ENCODE assay signal across 18 cellular contexts in genomic region chr19:43767316-43767715, GRCh38. TPM values are rescaled to one million over a fixed set of nuclear protein-coding genes. Genes with fewer than 3 reads are reported as not detected.
DNase-seq lines count a peak whose midpoint lies in the region; ATAC-seq and TF ChIP-seq lines count a peak whose summit lies in the region.
"Had no signal": no experiment of that assay in that cellular context is flagged by ENCODE, and none has a peak within 500 bp of the region (broad histone marks: within the 10 kb centered on the region; RNA-seq: fewer than 3 reads in every experiment).

No MANE protein-coding gene starts in this region.

- no peaks in the 10 kb centered on the region for H3K9me3 Mint-ChIP-seq in activated T-cell treated with anti-CD3 and anti-CD28 coated beads, Interleukin-2, amount 50 U/mL, for 24 hours
- H3K9me3 Mint-ChIP-seq in activated naive CD8-positive, alpha-beta T cell treated with anti-CD3 and anti-CD28 coated beads, Interleukin-2, amount 10 ng/mL, durations not matched to agents 7 days and 5 days = no peaks in the 10 kb centered on the region
- no peaks in the 10 kb centered on the region for H3K9me3 Mint-ChIP-seq in stimulated activated memory B cell treated with anti-CD40 and anti-IgM and Interleukin-4, amounts not matched to agents 10 μg/mL and 1 μg/mL and 100 μg/mL, for 72 hours

- no peaks in the 10 kb centered on the region for H3K79me2 ChIP-seq in OCI-LY7 (ENCODE audit: insufficient read depth, low read depth, low read length)

- H3K9me3 ChIP-seq in OCI-LY7 (ENCODE audit: low read length) = no peaks in the 10 kb centered on the region
- H3K9me3 ChIP-seq: left ventricle myocardium inferior, testis had no signal

- H3K9me2 ChIP-seq in OCI-LY7 (ENCODE audit: insufficient read depth, low read length) = no peaks in the 10 kb centered on the region

- no peaks in the 10 kb centered on the region for H3K27me3 Mint-ChIP-seq in activated T-cell treated with anti-CD3 and anti-CD28 coated beads, Interleukin-2, amount 50 U/mL, for 24 hours
- H3K27me3 Mint-ChIP-seq in activated naive CD8-positive, alpha-beta T cell treated with anti-CD3 and anti-CD28 coated beads, Interleukin-2, amount 10 ng/mL, durations not matched to agents 7 days and 5 days = no peaks in the 10 kb centered on the region
- H3K27me3 Mint-ChIP-seq in stimulated activated memory B cell treated with anti-CD40 and anti-IgM and Interleukin-4, amounts not matched to agents 10 μg/mL and 1 μg/mL and 100 μg/mL, for 72 hours = no peaks in the 10 kb centered on the region

- intact Hi-C loops in OCI-LY7 (cut with micrococcal nuclease; ENCODE audit: unreplicated experiment) = no loop called here

- H3K4me3 Mint-ChIP-seq in activated T-cell treated with anti-CD3 and anti-CD28 coated beads, Interleukin-2, amount 50 U/mL, for 24 hours = peak overlapping the region; percentile 70
- H3K4me3 Mint-ChIP-seq in activated naive CD8-positive, alpha-beta T cell treated with anti-CD3 and anti-CD28 coated beads, Interleukin-2, amount 10 ng/mL, durations not matched to agents 7 days and 5 days = no peak overlapping the region
- no peak overlapping the region for H3K4me3 Mint-ChIP-seq in stimulated activated memory B cell treated with anti-CD40 and anti-IgM and Interleukin-4, amounts not matched to agents 10 μg/mL and 1 μg/mL and 100 μg/mL, for 72 hours

- peak overlapping the region; percentile 98 for H3K27ac Mint-ChIP-seq in activated T-cell treated with anti-CD3 and anti-CD28 coated beads, Interleukin-2, amount 50 U/mL, for 24 hours
- H3K27ac Mint-ChIP-seq in activated naive CD8-positive, alpha-beta T cell treated with anti-CD3 and anti-CD28 coated beads, Interleukin-2, amount 10 ng/mL, durations not matched to agents 7 days and 5 days = peak overlapping the region; percentile 89
- peak overlapping the region; percentile 93 for H3K27ac Mint-ChIP-seq in stimulated activated memory B cell treated with anti-CD40 and anti-IgM and Interleukin-4, amounts not matched to agents 10 μg/mL and 1 μg/mL and 100 μg/mL, for 72 hours

- peak overlapping the region; percentile 96 for H3K27ac ChIP-seq in OCI-LY7 (ENCODE audit: low read depth, low read length, poor library complexity, severe bottlenecking)
- H3K27ac ChIP-seq: left ventricle myocardium inferior, testis had no signal

- TF ChIP-seq CTCF in OCI-LY7 (conservative IDR thresholded peaks at IDR 0.05; ENCODE audit: low read length) = no peak

- ATAC-seq in activated naive CD8-positive, alpha-beta T cell treated with anti-CD3 and anti-CD28 coated beads, Interleukin-2, amount 10 ng/mL, durations not matched to agents 7 days and 5 days (ENCODE audit: low read depth) = no peak
- no peak for ATAC-seq in stimulated activated memory B cell treated with anti-CD40 and anti-IgM and Interleukin-4, amounts not matched to agents 10 μg/mL and 1 μg/mL and 100 μg/mL, for 72 hours
- no peak for ATAC-seq in GM19455 (IDR thresholded peaks at IDR 0.05; ENCODE audit: unreplicated experiment)
- no peak for ATAC-seq in HG03354 (IDR thresholded peaks at IDR 0.05; ENCODE audit: poor library complexity, severe bottlenecking, unreplicated experiment)

- POLR2A ChIA-PET in OCI-LY7 (lab: Charles Lee) = interaction anchor here (0.7 to 6.7 kb wide), 2 partner anchors 11 to 12 kb away, joined by 4 to 49 read pairs; partner anchors contain the start of genes KCNN4 and SMG9
- POLR2A ChIA-PET in activated naive CD8-positive, alpha-beta T cell treated with anti-CD3 and anti-CD28 coated beads, Interleukin-2, amount 10 ng/mL, durations not matched to agents 7 days and 5 days (lab: Charles Lee) = interaction anchor here (1.6 to 8.3 kb wide), 3 partner anchors 13 to 18 kb away, joined by 4 to 111 read pairs (median 74); partner anchors contain the start of genes KCNN4 and SMG9

- peaks cover 54% of the 10 kb centered on the region for H3K4me1 ChIP-seq in OCI-LY7 (ENCODE audit: insufficient read depth, low read length, poor library complexity, severe bottlenecking)
- H3K4me1 ChIP-seq: left ventricle myocardium inferior, testis had no signal

- H3K4me3 ChIP-seq in OCI-LY7 (ENCODE audit: low read depth, low read length, poor library complexity, severe bottlenecking) = no peak overlapping the region
- H3K4me3 ChIP-seq: left ventricle myocardium inferior, testis had no signal

- CTCF ChIA-PET in OCI-LY7 (lab: Charles Lee; ENCODE audit: unreplicated experiment) = no interaction called here

- H4K20me1 ChIP-seq in OCI-LY7 (ENCODE audit: insufficient read depth, low read length) = no peaks in the 10 kb centered on the region

- H3K4me1 Mint-ChIP-seq in activated T-cell treated with anti-CD3 and anti-CD28 coated beads, Interleukin-2, amount 50 U/mL, for 24 hours (ENCODE audit: low read depth) = peaks cover 75% of the 10 kb centered on the region
- H3K4me1 Mint-ChIP-seq in activated naive CD8-positive, alpha-beta T cell treated with anti-CD3 and anti-CD28 coated beads, Interleukin-2, amount 10 ng/mL, durations not matched to agents 7 days and 5 days = peaks cover 29% of the 10 kb centered on the region
- peaks cover 89% of the 10 kb centered on the region for H3K4me1 Mint-ChIP-seq in stimulated activated memory B cell treated with anti-CD40 and anti-IgM and Interleukin-4, amounts not matched to agents 10 μg/mL and 1 μg/mL and 100 μg/mL, for 72 hours

- peaks cover 87% of the 10 kb centered on the region for H3K36me3 Mint-ChIP-seq in activated T-cell treated with anti-CD3 and anti-CD28 coated beads, Interleukin-2, amount 50 U/mL, for 24 hours (ENCODE audit: low read depth)
- H3K36me3 Mint-ChIP-seq in activated naive CD8-positive, alpha-beta T cell treated with anti-CD3 and anti-CD28 coated beads, Interleukin-2, amount 10 ng/mL, durations not matched to agents 7 days and 5 days = peaks cover 11% of the 10 kb centered on the region
- H3K36me3 Mint-ChIP-seq in stimulated activated memory B cell treated with anti-CD40 and anti-IgM and Interleukin-4, amounts not matched to agents 10 μg/mL and 1 μg/mL and 100 μg/mL, for 72 hours = peaks cover 55% of the 10 kb centered on the region

- no TSS peak for BruUV-seq in OCI-LY7 (replicated peaks; lab: Mats Ljungman, UMichigan)

- H2AFZ ChIP-seq in OCI-LY7 (ENCODE audit: low read length) = no peak overlapping the region

- DNase-seq in activated T-cell treated with anti-CD3 and anti-CD28 coated beads, Interleukin-2, amount 50 U/mL, for 24 hours = no peak
- DNase-seq in activated T-cell treated with anti-CD3 and anti-CD28 coated beads, Interleukin-2, amount 50 U/mL, for 48 hours = no peak
- no peak for DNase-seq in OCI-LY7 (ENCODE audit: low spot score)
- no peak for DNase-seq in activated naive CD8-positive, alpha-beta T cell treated with anti-CD3 and anti-CD28 coated beads, Interleukin-2, amount 10 ng/mL, durations not matched to agents 7 days and 5 days
- no peak for DNase-seq in T1000 (lab: John Stamatoyannopoulos, UW)
- DNase-seq: ACHN, caudate nucleus, DMS153, foreskin fibroblast, left ventricle myocardium inferior, NCI-H69, RPMI8226, testis had no signal

- H3K36me3 ChIP-seq in OCI-LY7 (ENCODE audit: insufficient read depth, low read length) = peaks cover 76% of the 10 kb centered on the region
- H3K36me3 ChIP-seq: left ventricle myocardium inferior had no signal

- peak overlapping the region; percentile 81; the same call in 1 of the 2 replicates for H3K4me2 ChIP-seq in OCI-LY7 (ENCODE audit: low read length)

RNA-seq across cellular contexts. Expression of gene SMG9, which starts 12.6 kb away (rescaled TPM):
- total RNA-seq in OCI-LY7 (2014; rRNA removed; shearing (Covaris generic)) = 49.1 and 65.6 TPM in 2 replicates
- 75.5 and 83.1 TPM in 2 replicates for total RNA-seq in OCI-LY7 (2022)
- total RNA-seq in activated naive CD8-positive, alpha-beta T cell treated with anti-CD3 and anti-CD28 coated beads, Interleukin-2, amount 10 ng/mL, durations not matched to agents 7 days and 5 days = 10 to 100 TPM; 48.9 to 49.9 TPM

RNA-seq across cellular contexts. Expression of gene KCNN4, which starts 13.5 kb away (rescaled TPM):
- 31.3 and 39.7 TPM in 2 replicates for total RNA-seq in OCI-LY7 (2014; rRNA removed; shearing (Covaris generic))
- 39.3 and 40.0 TPM in 2 replicates for total RNA-seq in OCI-LY7 (2022)
- total RNA-seq in activated naive CD8-positive, alpha-beta T cell treated with anti-CD3 and anti-CD28 coated beads, Interleukin-2, amount 10 ng/mL, durations not matched to agents 7 days and 5 days = 10 to 100 TPM; 38.3 to 45.4 TPM

RNA-seq across cellular contexts. Expression of gene LYPD5, which starts 34.9 kb away (rescaled TPM):
- not detected in 2 replicates for total RNA-seq in OCI-LY7 (2014; rRNA removed; shearing (Covaris generic))
- total RNA-seq in OCI-LY7 (2022) = not detected in 2 replicates
- total RNA-seq in activated naive CD8-positive, alpha-beta T cell treated with anti-CD3 and anti-CD28 coated beads, Interleukin-2, amount 10 ng/mL, durations not matched to agents 7 days and 5 days = 1 to 10 TPM; 1.9 to 2.0 TPM

RNA-seq across cellular contexts. Expression of gene IRGC, which starts 51.4 kb away (rescaled TPM):
- total RNA-seq in OCI-LY7 (2014; rRNA removed; shearing (Covaris generic)) = not detected in 2 replicates
- total RNA-seq in OCI-LY7 (2022) = not detected in 2 replicates
- not detected for total RNA-seq in activated naive CD8-positive, alpha-beta T cell treated with anti-CD3 and anti-CD28 coated beads, Interleukin-2, amount 10 ng/mL, durations not matched to agents 7 days and 5 days
- total RNA-seq: left ventricle myocardium inferior; renal cortical epithelial cell; T-helper 1 cell treated with Interleukin-12 subunit alpha and Interleukin-12 subunit beta and Interleukin-4 antibody, amounts not matched to agents 30 ng/mL and 1 ng/mL, for 36 hours had no signal

RNA-seq across cellular contexts. Expression of gene ZNF283, which starts 59.8 kb away (rescaled TPM):
- total RNA-seq in OCI-LY7 (2014; rRNA removed; shearing (Covaris generic)) = 4.3 and 4.8 TPM in 2 replicates
- total RNA-seq in OCI-LY7 (2022) = 1.9 and 2.8 TPM in 2 replicates
- total RNA-seq in activated naive CD8-positive, alpha-beta T cell treated with anti-CD3 and anti-CD28 coated beads, Interleukin-2, amount 10 ng/mL, durations not matched to agents 7 days and 5 days = 10 to 100 TPM; 11.5 TPM
